Comparison of ENCODE assay signal across 1 cellular context in genomic region chr5:140564196-140565023, GRCh38.
A peak's percentile ranks its signal among the peaks of the same experiment; 100 is the strongest.
TF ChIP-seq lines count a peak whose summit lies in the region.

Gene APBB3, minus strand, starts transcription at chr5:140564598. Its CDS starts 353 bp downstream, at chr5:140564245.
Gene SLC35A4, plus strand, starts transcription at chr5:140564828. Its CDS starts 2,342 bp downstream, at chr5:140567170.

TF ChIP-seq in H1, 55 proteins besides CTCF, POLR2A, EP300 and RAD21:
- TF ChIP-seq BRCA1 (IDR thresholded peaks at IDR 0.05; ENCODE audit: low read depth, low read length) (no peak), FOSL1 (IDR thresholded peaks at IDR 0.05; ENCODE audit: insufficient read depth, low read depth, low read length) (no peak), PHF8 (conservative IDR thresholded peaks at IDR 0.05; ENCODE audit: low read depth, low read length) (peak; percentile 82), BACH1 (IDR thresholded peaks at IDR 0.05; ENCODE audit: low read length) (peak; percentile 99), SIN3A (conservative IDR thresholded peaks at IDR 0.05 in 1 of 2, IDR thresholded peaks at IDR 0.05 in 1 of 2; ENCODE audit: low read depth in 1 of 2, low read length in 2 of 2) (peak; percentile 20 to 54; a peak in 2 of 4 replicates), CHD2 (IDR thresholded peaks at IDR 0.05; ENCODE audit: low read length) (no peak), CHD7 (IDR thresholded peaks at IDR 0.05; ENCODE audit: insufficient replicate concordance, low read length) (no peak), ATF3 (IDR thresholded peaks at IDR 0.05; ENCODE audit: insufficient read depth, low read depth, low read length) (0 out of 2 replicates have a peak, but pooled peaks have one; percentile 30), SIX5 (IDR thresholded peaks at IDR 0.05; ENCODE audit: low read depth, low read length) (no peak), KDM4A (IDR thresholded peaks at IDR 0.05; ENCODE audit: low read depth, low read length, severe bottlenecking) (peak; percentile 96), MAFK (IDR thresholded peaks at IDR 0.05; ENCODE audit: low read depth, low read length) (no peak), SIRT6 (IDR thresholded peaks at IDR 0.05; ENCODE audit: low read length) (no peak), ZNF274 (IDR thresholded peaks at IDR 0.05; ENCODE audit: borderline replicate concordance, extremely low read depth, low read length) (no peak), EGR1 (IDR thresholded peaks at IDR 0.05; ENCODE audit: borderline replicate concordance, low read depth, low read length) (no peak), GTF2F1 (IDR thresholded peaks at IDR 0.05; ENCODE audit: borderline replicate concordance, low read depth, low read length) (peak; percentile 34; the same call in 1 of the 2 replicates), KDM1A (IDR thresholded peaks at IDR 0.05; ENCODE audit: borderline replicate concordance, low read length) (no peak; the same call in 1 of the 2 replicates), NRF1 (IDR thresholded peaks at IDR 0.05; ENCODE audit: low read depth, low read length) (peak; percentile 95), MAX (IDR thresholded peaks at IDR 0.05) (peak; percentile 99), TAF7 (optimal IDR thresholded peaks at IDR 0.05; ENCODE audit: borderline replicate concordance, low read depth, low read length) (peak; percentile 38), RBBP5 (IDR thresholded peaks at IDR 0.05; ENCODE audit: borderline replicate concordance, low read depth, low read length) (peak; percentile 74; the same call in 1 of the 2 replicates), SP2 (IDR thresholded peaks at IDR 0.05; ENCODE audit: low read length) (no peak), HDAC6 (IDR thresholded peaks at IDR 0.05; ENCODE audit: low read depth, low read length) (no peak), RXRA (IDR thresholded peaks at IDR 0.05; ENCODE audit: insufficient read depth, low read depth, low read length) (no peak), SUZ12 (IDR thresholded peaks at IDR 0.05; ENCODE audit: low read length) (peak; percentile 79; the same call in 1 of the 2 replicates), KDM5A (IDR thresholded peaks at IDR 0.05; ENCODE audit: low read length) (no peak; the same call in 1 of the 2 replicates), SP1 (IDR thresholded peaks at IDR 0.05; ENCODE audit: low read depth, low read length) (peak; percentile 10; the same call in 1 of the 2 replicates), RNF2 (IDR thresholded peaks at IDR 0.05; ENCODE audit: borderline replicate concordance, low read depth, low read length, missing control alignments, poor library complexity, severe bottlenecking) (no peak), SAP30 (IDR thresholded peaks at IDR 0.05; ENCODE audit: insufficient read depth, insufficient replicate concordance, low read length) (peak; percentile 85), NANOG (IDR thresholded peaks at IDR 0.05; ENCODE audit: insufficient read depth, low read depth, low read length, poor library complexity, severe bottlenecking) (no peak), E2F6 (IDR thresholded peaks at IDR 0.05) (peak; percentile 96), CEBPB (IDR thresholded peaks at IDR 0.05; ENCODE audit: low read depth, low read length) (0 out of 2 replicates have a peak, but pooled peaks have one; percentile 25), TCF12 (IDR thresholded peaks at IDR 0.05; ENCODE audit: low read depth, low read length) (no peak), POLR2AphosphoS5 (IDR thresholded peaks at IDR 0.05; ENCODE audit: low read depth, low read length) (peak; percentile 75), CTBP2 (IDR thresholded peaks at IDR 0.05; ENCODE audit: borderline replicate concordance, insufficient read depth, insufficient read length, low read length) (no peak), CHD1 (IDR thresholded peaks at IDR 0.05; ENCODE audit: low read depth, low read length) (no peak), HDAC2 (IDR thresholded peaks at IDR 0.05; ENCODE audit: borderline replicate concordance in 1 of 2, low read depth in 2 of 2, low read length in 2 of 2) (peak; percentile 100), CBX8 (IDR thresholded peaks at IDR 0.05; ENCODE audit: borderline replicate concordance, low read depth, low read length) (no peak), JUN (IDR thresholded peaks at IDR 0.05; ENCODE audit: low read depth, low read length) (no peak), CBX5 (IDR thresholded peaks at IDR 0.05; ENCODE audit: low read depth, low read length) (no peak), YY1 (IDR thresholded peaks at IDR 0.05; ENCODE audit: low read depth, low read length) (peak; percentile 97), RFX5 (IDR thresholded peaks at IDR 0.05; ENCODE audit: borderline replicate concordance, low read depth, low read length) (no peak), EZH2 (IDR thresholded peaks at IDR 0.05; ENCODE audit: low read depth, low read length, severe bottlenecking) (no peak), POU5F1 (IDR thresholded peaks at IDR 0.05; ENCODE audit: low read depth, low read length) (no peak), TBP (IDR thresholded peaks at IDR 0.05; ENCODE audit: low read depth, low read length) (peak; percentile 74), SP4 (IDR thresholded peaks at IDR 0.05; ENCODE audit: low read length) (peak; percentile 83; the same call in 1 of the 2 replicates), ASH2L (IDR thresholded peaks at IDR 0.05; ENCODE audit: low read length) (peak; percentile 94), TAF1 (IDR thresholded peaks at IDR 0.05; ENCODE audit: low read depth, low read length) (peak; percentile 67), ATF2 (IDR thresholded peaks at IDR 0.05; ENCODE audit: low read length) (0 out of 2 replicates have a peak, but pooled peaks have one; percentile 66), USF2 (IDR thresholded peaks at IDR 0.05; ENCODE audit: low read length) (peak; percentile 68), GABPA (IDR thresholded peaks at IDR 0.05; ENCODE audit: borderline replicate concordance, insufficient read depth, low read length) (no peak), TEAD4 (IDR thresholded peaks at IDR 0.05; ENCODE audit: low read depth, low read length) (0 out of 2 replicates have a peak, but pooled peaks have one; percentile 7), BCL11A (IDR thresholded peaks at IDR 0.05; ENCODE audit: low read depth in 2 of 2, low read length in 2 of 2) (no peak), SRF (IDR thresholded peaks at IDR 0.05; ENCODE audit: low read depth, low read length) (no peak), JUND (IDR thresholded peaks at IDR 0.05; ENCODE audit: low read length) (0 out of 2 replicates have a peak, but pooled peaks have one; percentile 17), CREB1 (IDR thresholded peaks at IDR 0.05) (peak; percentile 96)
